In genomic region chr6:26743157-26743821, GRCh38 we compare ENCODE assay signal across 10 cellular contexts.
DNase-seq lines count a peak whose midpoint lies in the region; ATAC-seq and TF ChIP-seq lines count a peak whose summit lies in the region.
"Had no signal": no experiment of that assay in that cellular context is flagged by ENCODE, and none has a peak within 500 bp of the region (broad histone marks: within the 10 kb centered on the region; RNA-seq: fewer than 3 reads in every experiment).

No MANE protein-coding gene starts in this region.

- no peak for TF ChIP-seq POLR2A in lower leg skin (IDR thresholded peaks at IDR 0.05)

- no peak for ATAC-seq in HG03469 (IDR thresholded peaks at IDR 0.05; ENCODE audit: unreplicated experiment)
- ATAC-seq: right lobe of liver had no signal

- DNase-seq in GM13977 (ENCODE audit: low spot score): peak; percentile 1
- DNase-seq in SK-MEL-5 (ENCODE audit: low read depth, low spot score): peak; percentile 91
- peak; percentile 51 for DNase-seq in fibroblast of villous mesenchyme (ENCODE audit: low read depth)
- DNase-seq in retina: peak; percentile 29
- no peak for DNase-seq in lower leg skin (ENCODE audit: low spot score in 2 of 2)
- DNase-seq in NAMALWA (ENCODE audit: low spot score): no peak
- DNase-seq: activated gamma-delta T cell, NCI-H1092 had no signal

- peak overlapping the region; percentile 48 for H3K4me3 ChIP-seq in fibroblast of villous mesenchyme (ENCODE audit: low read depth, low read length)
- no peak overlapping the region for H3K4me3 ChIP-seq in lower leg skin (ENCODE audit: low read depth, poor library complexity, severe bottlenecking)
- H3K4me3 ChIP-seq: right lobe of liver had no signal

- WGBS in lower leg skin, 2 donors: 5 to 8% methylated on average over 23 to 28 of the region's 28 CpGs

- TF ChIP-seq CTCF in GM13977 (IDR thresholded peaks at IDR 0.05; ENCODE audit: extremely low read depth, insufficient read depth, missing control alignments) (no peak), fibroblast of villous mesenchyme (IDR thresholded peaks at IDR 0.05; ENCODE audit: insufficient read depth, low read depth, low read length) (no peak), lower leg skin (IDR thresholded peaks at IDR 0.05) (no peak)

- in situ Hi-C loops in GM13977 (cut with MboI; ENCODE audit: low pct_unique_long_range_greater_than_20kb, low sequenced_read_pairs, unreplicated experiment) (no loop called here), SK-MEL-5 (cut with HindIII; ENCODE audit: low pct_unique_long_range_greater_than_20kb, low sequenced_read_pairs) (no loop called here)

- intact Hi-C loops in lower leg skin (cut with DNase I; ENCODE audit: low total_unique reads): no loop called here

Comparison
In these comparisons a context has a peak if more than half of its experiments do, and no peak if none do; other contexts are left out.
1. DNase-seq: peak in GM13977 (single experiment), SK-MEL-5 (single experiment), fibroblast of villous mesenchyme (single experiment) and retina (single experiment); none in lower leg skin (0 of 2) and NAMALWA (single experiment).